1 cellular context compared by ENCODE assay signal in genomic region chr1:9249534-9250335, GRCh38.
TF ChIP-seq lines count a peak whose summit lies in the region.

No MANE protein-coding gene starts in this region.

TF ChIP-seq in HepG2, 621 proteins besides CTCF, POLR2A, EP300 and RAD21 (continued from another document and continues in another):
- TF ChIP-seq ARID4A (CRISPR knock-in tag; IDR thresholded peaks at IDR 0.05; ENCODE audit: borderline replicate concordance) (peak; percentile 75), ZNF547 (CRISPR knock-in tag; IDR thresholded peaks at IDR 0.05) (peak; percentile 67; the same call in 1 of the 2 replicates), SMC3 (IDR thresholded peaks at IDR 0.05; ENCODE audit: low read length) (peak; percentile 47), NFIC (IDR thresholded peaks at IDR 0.05; ENCODE audit: low read length) (no peak), CAMTA2 (CRISPR knock-in tag; IDR thresholded peaks at IDR 0.05; ENCODE audit: borderline replicate concordance) (0 out of 2 replicates have a peak, but pooled peaks have one; percentile 61), ZNF556 (CRISPR knock-in tag; IDR thresholded peaks at IDR 0.05; ENCODE audit: borderline replicate concordance) (peak; percentile 72; the same call in 1 of the 2 replicates), ZNF280B (CRISPR knock-in tag; IDR thresholded peaks at IDR 0.05; ENCODE audit: borderline replicate concordance) (peak; percentile 83), KLF11 (CRISPR knock-in tag; IDR thresholded peaks at IDR 0.05) (peak; percentile 40; the same call in 1 of the 2 replicates), ADNP (CRISPR knock-in tag; IDR thresholded peaks at IDR 0.05) (peak; percentile 83), ZNF619 (CRISPR knock-in tag; IDR thresholded peaks at IDR 0.05) (0 out of 2 replicates have a peak, but pooled peaks have one; percentile 77), SOX6 (IDR thresholded peaks at IDR 0.05) (no peak), SOX6 (CRISPR knock-in tag; IDR thresholded peaks at IDR 0.05) (peak; percentile 87), HMGXB3 (CRISPR knock-in tag; IDR thresholded peaks at IDR 0.05; ENCODE audit: borderline replicate concordance) (peak; percentile 28; the same call in 1 of the 2 replicates), DR1 (CRISPR knock-in tag; IDR thresholded peaks at IDR 0.05) (0 out of 2 replicates have a peak, but pooled peaks have one; percentile 30), MZF1 (CRISPR knock-in tag; IDR thresholded peaks at IDR 0.05; ENCODE audit: borderline replicate concordance) (peak; percentile 53; the same call in 1 of the 2 replicates), ZBTB3 (CRISPR knock-in tag; IDR thresholded peaks at IDR 0.05; ENCODE audit: borderline replicate concordance, low read depth) (0 out of 2 replicates have a peak, but pooled peaks have one; percentile 50), CBFB (CRISPR knock-in tag; IDR thresholded peaks at IDR 0.05) (no peak; the same call in 1 of the 2 replicates), TEAD2 (CRISPR knock-in tag; IDR thresholded peaks at IDR 0.05) (no peak), PAX8 (CRISPR knock-in tag; IDR thresholded peaks at IDR 0.05; ENCODE audit: borderline replicate concordance) (0 out of 2 replicates have a peak, but pooled peaks have one; percentile 64), E2F2 (CRISPR knock-in tag; IDR thresholded peaks at IDR 0.05; ENCODE audit: borderline replicate concordance) (peak; percentile 78; the same call in 1 of the 2 replicates), ZNF280D (CRISPR knock-in tag; IDR thresholded peaks at IDR 0.05) (peak; percentile 87), MLLT10 (CRISPR knock-in tag; IDR thresholded peaks at IDR 0.05) (no peak), ZSCAN20 (CRISPR knock-in tag; IDR thresholded peaks at IDR 0.05; ENCODE audit: borderline replicate concordance) (no peak), HNRNPK (IDR thresholded peaks at IDR 0.05; ENCODE audit: low read depth, low read length, poor library complexity, severe bottlenecking) (peak; percentile 87), KDM1A (CRISPR knock-in tag; IDR thresholded peaks at IDR 0.05) (peak; percentile 47; the same call in 1 of the 2 replicates), ZNF776 (CRISPR knock-in tag; IDR thresholded peaks at IDR 0.05) (peak; percentile 84), PAF1 (CRISPR knock-in tag; IDR thresholded peaks at IDR 0.05) (no peak), ZNF546 (CRISPR knock-in tag; conservative IDR thresholded peaks at IDR 0.05) (peak; percentile 93), RBFOX2 (IDR thresholded peaks at IDR 0.05; ENCODE audit: low read depth, low read length) (peak; percentile 67; the same call in 1 of the 2 replicates), ZFP91 (CRISPR knock-in tag; IDR thresholded peaks at IDR 0.05; ENCODE audit: borderline replicate concordance) (peak; percentile 79), JARID2 (CRISPR knock-in tag; IDR thresholded peaks at IDR 0.05; ENCODE audit: insufficient replicate concordance) (no peak), RNF219 (CRISPR knock-in tag; IDR thresholded peaks at IDR 0.05) (no peak), DPF2 (CRISPR knock-in tag; IDR thresholded peaks at IDR 0.05; ENCODE audit: borderline replicate concordance, low read depth) (0 out of 2 replicates have a peak, but pooled peaks have one; percentile 38), ZNF350 (CRISPR knock-in tag; IDR thresholded peaks at IDR 0.05; ENCODE audit: borderline replicate concordance, low read depth) (peak; percentile 91), ZBTB14 (CRISPR knock-in tag; IDR thresholded peaks at IDR 0.05) (0 out of 2 replicates have a peak, but pooled peaks have one; percentile 53)
